ENCODE assay signal across 1 cellular context in the genomic region with DNA sequence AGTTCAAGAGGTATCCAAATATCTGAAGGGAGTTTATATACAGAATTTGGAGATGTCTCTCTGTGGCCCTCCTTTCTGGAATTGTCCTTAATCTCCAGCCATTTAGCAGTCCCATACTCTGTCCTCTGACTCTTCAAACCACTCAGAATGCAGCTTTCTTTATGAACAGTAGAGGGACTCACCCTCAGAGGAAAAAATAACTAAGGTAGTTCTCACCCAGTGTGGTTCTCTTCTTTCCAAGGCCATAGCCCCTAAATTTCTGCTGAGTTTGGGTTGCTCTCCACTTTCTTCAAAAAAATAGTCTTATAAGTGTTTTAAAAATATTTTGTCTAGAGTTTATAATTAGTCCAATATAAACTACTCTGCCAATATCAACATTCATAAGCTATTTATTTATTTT.
TF ChIP-seq lines count a peak whose summit lies in the region.

No MANE protein-coding gene starts in this region.

TF ChIP-seq in GM12878, 131 proteins besides CTCF, POLR2A, EP300 and RAD21 (continued from another document):
- TF ChIP-seq ESRRA (IDR thresholded peaks at IDR 0.05; ENCODE audit: low read length) (no peak), MTA3 (IDR thresholded peaks at IDR 0.05; ENCODE audit: borderline replicate concordance, low read length) (no peak), MEF2B (IDR thresholded peaks at IDR 0.05; ENCODE audit: partially characterized antibody, poor library complexity, severe bottlenecking) (no peak), ZNF274 (IDR thresholded peaks at IDR 0.05; ENCODE audit: insufficient read depth, insufficient read length) (no peak), SUPT20H (IDR thresholded peaks at IDR 0.05; ENCODE audit: borderline replicate concordance, control insufficient read depth, low read depth, low read length) (no peak), EED (IDR thresholded peaks at IDR 0.05; ENCODE audit: low read depth) (no peak)
- TF ChIP-seq, protein P1, sequence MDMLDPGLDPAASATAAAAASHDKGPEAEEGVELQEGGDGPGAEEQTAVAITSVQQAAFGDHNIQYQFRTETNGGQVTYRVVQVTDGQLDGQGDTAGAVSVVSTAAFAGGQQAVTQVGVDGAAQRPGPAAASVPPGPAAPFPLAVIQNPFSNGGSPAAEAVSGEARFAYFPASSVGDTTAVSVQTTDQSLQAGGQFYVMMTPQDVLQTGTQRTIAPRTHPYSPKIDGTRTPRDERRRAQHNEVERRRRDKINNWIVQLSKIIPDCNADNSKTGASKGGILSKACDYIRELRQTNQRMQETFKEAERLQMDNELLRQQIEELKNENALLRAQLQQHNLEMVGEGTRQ (IDR thresholded peaks at IDR 0.05; ENCODE audit: borderline replicate concordance, low read depth, low read length): no peak
